ENCODE assay signal across 1 cellular context in genomic region chr18:62751977-62752376, GRCh38.
TF ChIP-seq lines count a peak whose summit lies in the region.

No MANE protein-coding gene starts in this region.

TF ChIP-seq in H1, 55 proteins besides CTCF, POLR2A, EP300 and RAD21:
- TF ChIP-seq E2F6 (IDR thresholded peaks at IDR 0.05) = no peak
- no peak for TF ChIP-seq MAX (IDR thresholded peaks at IDR 0.05)
- TF ChIP-seq KDM1A (IDR thresholded peaks at IDR 0.05; ENCODE audit: borderline replicate concordance, low read length) = no peak
- TF ChIP-seq NANOG (IDR thresholded peaks at IDR 0.05; ENCODE audit: insufficient read depth, low read depth, low read length, poor library complexity, severe bottlenecking) = no peak
- no peak for TF ChIP-seq SRF (IDR thresholded peaks at IDR 0.05; ENCODE audit: low read depth, low read length)
- no peak for TF ChIP-seq HDAC2 (IDR thresholded peaks at IDR 0.05; ENCODE audit: borderline replicate concordance in 1 of 2, low read depth in 2 of 2, low read length in 2 of 2)
- TF ChIP-seq RNF2 (IDR thresholded peaks at IDR 0.05; ENCODE audit: borderline replicate concordance, low read depth, low read length, missing control alignments, poor library complexity, severe bottlenecking) = no peak
- TF ChIP-seq GTF2F1 (IDR thresholded peaks at IDR 0.05; ENCODE audit: borderline replicate concordance, low read depth, low read length) = no peak
- no peak for TF ChIP-seq ZNF274 (IDR thresholded peaks at IDR 0.05; ENCODE audit: borderline replicate concordance, extremely low read depth, low read length)
- TF ChIP-seq ATF3 (IDR thresholded peaks at IDR 0.05; ENCODE audit: insufficient read depth, low read depth, low read length) = no peak
- TF ChIP-seq ASH2L (IDR thresholded peaks at IDR 0.05; ENCODE audit: low read length) = no peak
- TF ChIP-seq ATF2 (IDR thresholded peaks at IDR 0.05; ENCODE audit: low read length) = no peak
- no peak for TF ChIP-seq KDM4A (IDR thresholded peaks at IDR 0.05; ENCODE audit: low read depth, low read length, severe bottlenecking)
- TF ChIP-seq SP4 (IDR thresholded peaks at IDR 0.05; ENCODE audit: low read length) = no peak
- no peak for TF ChIP-seq KDM5A (IDR thresholded peaks at IDR 0.05; ENCODE audit: low read length)
- no peak for TF ChIP-seq BCL11A (IDR thresholded peaks at IDR 0.05; ENCODE audit: low read depth in 2 of 2, low read length in 2 of 2)
- no peak for TF ChIP-seq TAF7 (optimal IDR thresholded peaks at IDR 0.05; ENCODE audit: borderline replicate concordance, low read depth, low read length)
- TF ChIP-seq JUND (IDR thresholded peaks at IDR 0.05; ENCODE audit: low read length) = no peak
- no peak for TF ChIP-seq CTBP2 (IDR thresholded peaks at IDR 0.05; ENCODE audit: borderline replicate concordance, insufficient read depth, insufficient read length, low read length)
